Comparison of ENCODE assay signal across 2 cellular contexts in the genomic region with DNA sequence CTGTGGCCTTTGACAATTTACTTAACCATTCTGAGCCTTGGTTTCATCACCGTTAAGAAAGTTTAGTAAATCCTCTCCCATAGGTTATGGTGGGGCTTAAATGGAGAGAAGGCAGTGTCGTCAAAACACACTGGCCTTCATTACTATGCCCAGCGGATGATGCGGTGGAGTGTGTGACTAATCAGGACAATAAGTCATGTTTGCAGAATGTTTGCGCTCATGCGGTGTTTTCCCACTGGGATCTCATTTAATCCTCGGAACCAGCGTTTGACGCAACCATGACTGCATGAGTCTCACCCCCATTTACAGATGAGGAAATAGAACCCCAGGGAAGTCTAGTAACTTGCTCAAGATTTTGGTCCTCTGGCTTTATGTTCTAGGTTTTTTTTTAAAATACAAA.
TF ChIP-seq lines count a peak whose summit lies in the region.

No MANE protein-coding gene starts in this region.

TF ChIP-seq in SK-N-SH treated with all-trans-retinoic acid at 6 μM for 48 hours, 23 proteins besides CTCF, POLR2A, EP300 and RAD21 (continued from another document):
- TF ChIP-seq POU6F1 (CRISPR knock-in tag; IDR thresholded peaks at IDR 0.05; ENCODE audit: borderline replicate concordance, low read depth) (no peak), BACH2 (CRISPR knock-in tag; IDR thresholded peaks at IDR 0.05; ENCODE audit: borderline replicate concordance) (no peak), ARNTL (CRISPR knock-in tag; IDR thresholded peaks at IDR 0.05; ENCODE audit: borderline replicate concordance, low read depth) (no peak), ZFP30 (CRISPR knock-in tag; IDR thresholded peaks at IDR 0.05) (no peak), CREB5 (CRISPR knock-in tag; IDR thresholded peaks at IDR 0.05; ENCODE audit: low read depth) (no peak), ZNF565 (CRISPR knock-in tag; conservative IDR thresholded peaks at IDR 0.05; ENCODE audit: low read depth) (no peak), PPARA (CRISPR knock-in tag; IDR thresholded peaks at IDR 0.05; ENCODE audit: borderline replicate concordance) (no peak), SNAI2 (CRISPR knock-in tag; IDR thresholded peaks at IDR 0.05) (no peak), ZC3H10 (CRISPR knock-in tag; IDR thresholded peaks at IDR 0.05) (no peak)
- TF ChIP-seq, protein P1, sequence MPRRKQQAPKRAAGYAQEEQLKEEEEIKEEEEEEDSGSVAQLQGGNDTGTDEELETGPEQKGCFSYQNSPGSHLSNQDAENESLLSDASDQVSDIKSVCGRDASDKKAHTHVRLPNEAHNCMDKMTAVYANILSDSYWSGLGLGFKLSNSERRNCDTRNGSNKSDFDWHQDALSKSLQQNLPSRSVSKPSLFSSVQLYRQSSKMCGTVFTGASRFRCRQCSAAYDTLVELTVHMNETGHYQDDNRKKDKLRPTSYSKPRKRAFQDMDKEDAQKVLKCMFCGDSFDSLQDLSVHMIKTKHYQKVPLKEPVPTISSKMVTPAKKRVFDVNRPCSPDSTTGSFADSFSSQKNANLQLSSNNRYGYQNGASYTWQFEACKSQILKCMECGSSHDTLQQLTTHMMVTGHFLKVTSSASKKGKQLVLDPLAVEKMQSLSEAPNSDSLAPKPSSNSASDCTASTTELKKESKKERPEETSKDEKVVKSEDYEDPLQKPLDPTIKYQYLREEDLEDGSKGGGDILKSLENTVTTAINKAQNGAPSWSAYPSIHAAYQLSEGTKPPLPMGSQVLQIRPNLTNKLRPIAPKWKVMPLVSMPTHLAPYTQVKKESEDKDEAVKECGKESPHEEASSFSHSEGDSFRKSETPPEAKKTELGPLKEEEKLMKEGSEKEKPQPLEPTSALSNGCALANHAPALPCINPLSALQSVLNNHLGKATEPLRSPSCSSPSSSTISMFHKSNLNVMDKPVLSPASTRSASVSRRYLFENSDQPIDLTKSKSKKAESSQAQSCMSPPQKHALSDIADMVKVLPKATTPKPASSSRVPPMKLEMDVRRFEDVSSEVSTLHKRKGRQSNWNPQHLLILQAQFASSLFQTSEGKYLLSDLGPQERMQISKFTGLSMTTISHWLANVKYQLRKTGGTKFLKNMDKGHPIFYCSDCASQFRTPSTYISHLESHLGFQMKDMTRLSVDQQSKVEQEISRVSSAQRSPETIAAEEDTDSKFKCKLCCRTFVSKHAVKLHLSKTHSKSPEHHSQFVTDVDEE (CRISPR knock-in tag; IDR thresholded peaks at IDR 0.05): no peak

TF ChIP-seq in SK-N-SH, 30 proteins besides CTCF, POLR2A, EP300 and RAD21 (continued from another document):
- TF ChIP-seq, protein P2, sequence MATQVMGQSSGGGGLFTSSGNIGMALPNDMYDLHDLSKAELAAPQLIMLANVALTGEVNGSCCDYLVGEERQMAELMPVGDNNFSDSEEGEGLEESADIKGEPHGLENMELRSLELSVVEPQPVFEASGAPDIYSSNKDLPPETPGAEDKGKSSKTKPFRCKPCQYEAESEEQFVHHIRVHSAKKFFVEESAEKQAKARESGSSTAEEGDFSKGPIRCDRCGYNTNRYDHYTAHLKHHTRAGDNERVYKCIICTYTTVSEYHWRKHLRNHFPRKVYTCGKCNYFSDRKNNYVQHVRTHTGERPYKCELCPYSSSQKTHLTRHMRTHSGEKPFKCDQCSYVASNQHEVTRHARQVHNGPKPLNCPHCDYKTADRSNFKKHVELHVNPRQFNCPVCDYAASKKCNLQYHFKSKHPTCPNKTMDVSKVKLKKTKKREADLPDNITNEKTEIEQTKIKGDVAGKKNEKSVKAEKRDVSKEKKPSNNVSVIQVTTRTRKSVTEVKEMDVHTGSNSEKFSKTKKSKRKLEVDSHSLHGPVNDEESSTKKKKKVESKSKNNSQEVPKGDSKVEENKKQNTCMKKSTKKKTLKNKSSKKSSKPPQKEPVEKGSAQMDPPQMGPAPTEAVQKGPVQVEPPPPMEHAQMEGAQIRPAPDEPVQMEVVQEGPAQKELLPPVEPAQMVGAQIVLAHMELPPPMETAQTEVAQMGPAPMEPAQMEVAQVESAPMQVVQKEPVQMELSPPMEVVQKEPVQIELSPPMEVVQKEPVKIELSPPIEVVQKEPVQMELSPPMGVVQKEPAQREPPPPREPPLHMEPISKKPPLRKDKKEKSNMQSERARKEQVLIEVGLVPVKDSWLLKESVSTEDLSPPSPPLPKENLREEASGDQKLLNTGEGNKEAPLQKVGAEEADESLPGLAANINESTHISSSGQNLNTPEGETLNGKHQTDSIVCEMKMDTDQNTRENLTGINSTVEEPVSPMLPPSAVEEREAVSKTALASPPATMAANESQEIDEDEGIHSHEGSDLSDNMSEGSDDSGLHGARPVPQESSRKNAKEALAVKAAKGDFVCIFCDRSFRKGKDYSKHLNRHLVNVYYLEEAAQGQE (IDR thresholded peaks at IDR 0.05; ENCODE audit: low read depth, low read length): no peak
- no peak for TF ChIP-seq FOSL2 (IDR thresholded peaks at IDR 0.05; ENCODE audit: borderline replicate concordance, low read depth)
- TF ChIP-seq POLR2AphosphoS5 (IDR thresholded peaks at IDR 0.05; ENCODE audit: low read depth, low read length): no peak
- TF ChIP-seq, protein P3, sequence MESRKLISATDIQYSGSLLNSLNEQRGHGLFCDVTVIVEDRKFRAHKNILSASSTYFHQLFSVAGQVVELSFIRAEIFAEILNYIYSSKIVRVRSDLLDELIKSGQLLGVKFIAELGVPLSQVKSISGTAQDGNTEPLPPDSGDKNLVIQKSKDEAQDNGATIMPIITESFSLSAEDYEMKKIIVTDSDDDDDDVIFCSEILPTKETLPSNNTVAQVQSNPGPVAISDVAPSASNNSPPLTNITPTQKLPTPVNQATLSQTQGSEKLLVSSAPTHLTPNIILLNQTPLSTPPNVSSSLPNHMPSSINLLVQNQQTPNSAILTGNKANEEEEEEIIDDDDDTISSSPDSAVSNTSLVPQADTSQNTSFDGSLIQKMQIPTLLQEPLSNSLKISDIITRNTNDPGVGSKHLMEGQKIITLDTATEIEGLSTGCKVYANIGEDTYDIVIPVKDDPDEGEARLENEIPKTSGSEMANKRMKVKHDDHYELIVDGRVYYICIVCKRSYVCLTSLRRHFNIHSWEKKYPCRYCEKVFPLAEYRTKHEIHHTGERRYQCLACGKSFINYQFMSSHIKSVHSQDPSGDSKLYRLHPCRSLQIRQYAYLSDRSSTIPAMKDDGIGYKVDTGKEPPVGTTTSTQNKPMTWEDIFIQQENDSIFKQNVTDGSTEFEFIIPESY (IDR thresholded peaks at IDR 0.05; ENCODE audit: borderline replicate concordance, low read depth): no peak
- no peak for TF ChIP-seq ELF1 (IDR thresholded peaks at IDR 0.05)
